8 cellular contexts compared by ENCODE assay signal in the genomic region with DNA sequence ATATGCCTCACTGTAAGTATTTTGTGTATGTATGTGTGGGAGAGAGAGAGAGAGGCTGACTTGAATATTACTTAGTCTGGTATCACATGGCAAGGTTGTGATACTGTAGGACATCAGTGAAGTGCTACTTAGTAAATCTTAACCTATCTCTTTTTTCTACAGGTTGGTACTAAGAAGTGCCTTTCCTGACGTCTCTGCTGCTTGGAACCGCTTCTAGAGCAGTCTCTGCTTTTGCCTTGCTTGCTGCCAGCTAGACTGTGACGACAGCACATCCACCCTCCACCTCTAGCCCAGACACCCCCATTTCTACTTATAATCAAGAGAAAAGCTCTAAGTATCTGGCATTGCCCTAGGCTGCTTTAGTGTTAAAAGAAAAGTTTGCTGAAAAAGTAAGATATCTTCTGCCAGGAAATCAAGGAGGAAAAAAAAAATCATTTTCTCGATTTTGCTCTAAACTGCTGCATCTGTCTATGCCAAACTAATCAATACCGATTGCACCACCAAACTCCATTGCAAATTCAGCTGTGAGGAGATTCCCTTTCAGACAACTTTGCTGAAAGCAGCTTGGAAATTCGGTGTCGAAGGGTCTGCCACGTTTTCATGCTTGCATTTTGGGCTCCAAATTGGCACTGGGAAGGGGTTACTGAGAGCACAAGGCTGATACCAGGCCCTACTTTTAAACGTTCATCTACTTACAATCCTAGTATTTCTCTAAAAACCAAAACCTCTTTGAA. TPM values are rescaled to one million over a fixed set of nuclear protein-coding genes. Genes with fewer than 3 reads are reported as not detected.
A peak's percentile ranks its signal among the peaks of the same experiment; 100 is the strongest.
DNase-seq lines count a peak whose midpoint lies in the region; ATAC-seq and TF ChIP-seq lines count a peak whose summit lies in the region.

No MANE protein-coding gene starts in this region.

- peak overlapping the region; percentile 67 for H3K4me3 Mint-ChIP-seq in activated CD8-positive, alpha-beta memory T cell treated with anti-CD3 and anti-CD28 coated beads, Interleukin-2, amount 10 ng/mL, durations not matched to agents 7 days and 5 days

- H3K9me3 Mint-ChIP-seq in activated CD8-positive, alpha-beta memory T cell treated with anti-CD3 and anti-CD28 coated beads, Interleukin-2, amount 10 ng/mL, durations not matched to agents 7 days and 5 days (ENCODE audit: low read depth), result no peaks in the 10 kb centered on the region

- H3K27ac ChIP-seq in skin epidermis, result peak overlapping the region in 20 of 21 experiments; percentile 6 to 87 (median 78)

- peak; percentile 31 for ATAC-seq in activated CD8-positive, alpha-beta memory T cell treated with anti-CD3 and anti-CD28 coated beads, Interleukin-2, amount 10 ng/mL, durations not matched to agents 7 days and 5 days
- ATAC-seq in GM18517 (IDR thresholded peaks at IDR 0.05; ENCODE audit: unreplicated experiment), result no peak
- no peak for ATAC-seq in HG02981 (IDR thresholded peaks at IDR 0.05; ENCODE audit: unreplicated experiment)

- CTCF ChIA-PET in activated CD8-positive, alpha-beta memory T cell treated with anti-CD3 and anti-CD28 coated beads, Interleukin-2, amount 10 ng/mL, durations not matched to agents 7 days and 5 days (lab: Charles Lee), result interaction anchor here (0.7 to 1.9 kb wide), 6 partner anchors 9 to 115 kb away, joined by 3 to 7 read pairs (median 3); no protein-coding TSS in a partner anchor

- H3K27ac Mint-ChIP-seq in activated CD8-positive, alpha-beta memory T cell treated with anti-CD3 and anti-CD28 coated beads, Interleukin-2, amount 10 ng/mL, durations not matched to agents 7 days and 5 days, result peak overlapping the region; percentile 82

- H3K4me3 ChIP-seq in WI38 (ENCODE audit: low read depth, low read length), result peak overlapping the region; percentile 47
- peak overlapping the region; percentile 36 to 58 for H3K4me3 ChIP-seq in foreskin fibroblast (ENCODE audit: low read depth in 1 of 2, low read length in 2 of 2)
- peak overlapping the region in 6 of 7 experiments; percentile 6 to 31 (median 14) for H3K4me3 ChIP-seq in skin epidermis

- H3K4me1 Mint-ChIP-seq in activated CD8-positive, alpha-beta memory T cell treated with anti-CD3 and anti-CD28 coated beads, Interleukin-2, amount 10 ng/mL, durations not matched to agents 7 days and 5 days, result peaks cover 74% of the 10 kb centered on the region

- H3K36me3 Mint-ChIP-seq in activated CD8-positive, alpha-beta memory T cell treated with anti-CD3 and anti-CD28 coated beads, Interleukin-2, amount 10 ng/mL, durations not matched to agents 7 days and 5 days, result peaks cover 43% of the 10 kb centered on the region

- no peaks in the 10 kb centered on the region for H3K27me3 Mint-ChIP-seq in activated CD8-positive, alpha-beta memory T cell treated with anti-CD3 and anti-CD28 coated beads, Interleukin-2, amount 10 ng/mL, durations not matched to agents 7 days and 5 days

- TF ChIP-seq CTCF in WI38 (IDR thresholded peaks at IDR 0.05; ENCODE audit: low read depth, low read length) (no peak), foreskin fibroblast (IDR thresholded peaks at IDR 0.05; ENCODE audit: low read depth, low read length) (no peak)

- DNase-seq in activated CD8-positive, alpha-beta memory T cell treated with anti-CD3 and anti-CD28 coated beads, Interleukin-2, amount 10 ng/mL, durations not matched to agents 7 days and 5 days, result no peak
- no peak for DNase-seq in activated CD8-positive, alpha-beta memory T cell treated with anti-CD3 and anti-CD28 coated beads for 24 hours
- DNase-seq in foreskin fibroblast (no peak), mesenteric fat pad (ENCODE audit: low spot score) (no peak)

RNA-seq across cellular contexts. Expression of a gene that starts 30.7 kb away (rescaled TPM):
- 100 to 1,000 TPM; 370 to 398 TPM for total RNA-seq in activated CD8-positive, alpha-beta memory T cell treated with anti-CD3 and anti-CD28 coated beads, Interleukin-2, amount 10 ng/mL, durations not matched to agents 7 days and 5 days
- 284 TPM for total RNA-seq in mesenteric fat pad
